Comparison of ENCODE assay signal across 9 cellular contexts in the genomic region with DNA sequence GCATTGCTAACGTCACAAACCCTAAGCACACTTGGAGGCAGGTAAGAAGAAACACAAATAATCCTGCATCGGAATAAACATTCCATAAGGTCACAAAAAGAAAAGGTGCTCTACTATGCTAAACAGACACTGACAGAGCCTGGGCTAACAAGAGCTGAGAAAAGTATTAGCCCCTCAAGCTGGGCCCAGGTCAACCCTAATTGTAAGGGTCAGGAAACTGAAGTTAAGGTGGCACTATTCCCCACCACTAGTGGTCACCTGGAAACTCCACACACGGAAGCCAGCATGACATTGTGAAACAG. TPM values are rescaled to one million over a fixed set of nuclear protein-coding genes. Genes with fewer than 3 reads are reported as not detected.
DNase-seq lines count a peak whose midpoint lies in the region; ATAC-seq, FAIRE-seq and TF ChIP-seq lines count a peak whose summit lies in the region.
"Had no signal": no experiment of that assay in that cellular context is flagged by ENCODE, and none has a peak within 500 bp of the region (broad histone marks: within the 10 kb centered on the region; RNA-seq: fewer than 3 reads in every experiment).

No MANE protein-coding gene starts in this region.

- H3K4me1 Mint-ChIP-seq in activated naive CD8-positive, alpha-beta T cell treated with anti-CD3 and anti-CD28 coated beads for 36 hours, result peaks cover 62% of the 10 kb centered on the region

- H3K27me3 Mint-ChIP-seq in activated naive CD8-positive, alpha-beta T cell treated with anti-CD3 and anti-CD28 coated beads for 36 hours, result no peaks in the 10 kb centered on the region

- CTCF ChIA-PET in SK-N-SH (lab: Yijun Ruan, JAX), result interaction anchor here (0.8 to 3.3 kb wide), 8 partner anchors 14 to 684 kb away, joined by 3 to 18 read pairs (median 3); a partner anchor contains a TSS

- POLR2A ChIA-PET in SK-N-SH (lab: Yijun Ruan, JAX), result interaction anchor here (0.7 kb wide), 1 partner anchor 26 kb away, joined by 3 read pairs; no protein-coding TSS in a partner anchor

- TF ChIP-seq EP300 in SK-N-SH (IDR thresholded peaks at IDR 0.05; ENCODE audit: borderline replicate concordance in 1 of 2, low read depth in 1 of 2, low read length in 1 of 2), result no peak
- no peak for TF ChIP-seq EP300 in suprapubic skin (IDR thresholded peaks at IDR 0.05)

- H3K4me3 ChIP-seq in SK-N-SH (ENCODE audit: low read depth in 2 of 2, low read length in 1 of 2), result peak overlapping the region; percentile 88 to 96
- H3K4me3 ChIP-seq in kidney epithelial cell (ENCODE audit: low read depth, low read length), result peak overlapping the region; percentile 80
- H3K4me3 ChIP-seq in suprapubic skin, result peak overlapping the region; percentile 87

- peak overlapping the region; percentile 98 for H3K4me2 ChIP-seq in SK-N-SH

- DNase-seq in SK-N-SH (no peak), kidney epithelial cell (ENCODE audit: low read depth) (no peak), suprapubic skin (ENCODE audit: low spot score in 2 of 2) (no peak), NCI-H187 (lab: John Stamatoyannopoulos, UW) (no peak), GM12892 (ENCODE audit: insufficient read length) (no peak)
- DNase-seq in activated naive CD8-positive, alpha-beta T cell treated with anti-CD3 and anti-CD28 coated beads for 36 hours, result no peak

- H3K4me1 ChIP-seq in SK-N-SH (ENCODE audit: control insufficient read depth in 1 of 2, insufficient read depth in 2 of 2, low read depth in 1 of 2, low read length in 1 of 2), result peaks cover 38 to 49% of the 10 kb centered on the region in 2 experiments
- peaks cover 77% of the 10 kb centered on the region for H3K4me1 ChIP-seq in suprapubic skin

- peak overlapping the region; percentile 92 for H3K4me3 Mint-ChIP-seq in activated naive CD8-positive, alpha-beta T cell treated with anti-CD3 and anti-CD28 coated beads for 36 hours

- peak overlapping the region; percentile 70 for H3K27ac Mint-ChIP-seq in activated naive CD8-positive, alpha-beta T cell treated with anti-CD3 and anti-CD28 coated beads for 36 hours

- H3K36me3 Mint-ChIP-seq in activated naive CD8-positive, alpha-beta T cell treated with anti-CD3 and anti-CD28 coated beads for 36 hours, result peaks cover 17% of the 10 kb centered on the region

- ATAC-seq in SK-N-SH treated with all-trans-retinoic acid at 6 μM for 48 hours (no peak), GM21737 (IDR thresholded peaks at IDR 0.05; ENCODE audit: unreplicated experiment) (no peak)

- H3F3A ChIP-seq in SK-N-SH (replicated peaks; ENCODE audit: insufficient read depth), result peaks cover 26% of the 10 kb centered on the region

- 22% methylated on average over 3 of the region's 3 CpGs for WGBS in SK-N-SH (ENCODE audit: low lambda C conversion rate)
- WGBS in suprapubic skin, result 14% methylated on average over 3 of the region's 3 CpGs

- TF ChIP-seq CTCF in SK-N-SH (IDR thresholded peaks at IDR 0.05) (no peak), kidney epithelial cell (IDR thresholded peaks at IDR 0.05; ENCODE audit: insufficient read depth, low read length, poor library complexity, severe bottlenecking) (peak; percentile 11), suprapubic skin (IDR thresholded peaks at IDR 0.05) (no peak)

- no peaks in the 10 kb centered on the region for H3K9me2 ChIP-seq in SK-N-SH

- peaks cover 57% of the 10 kb centered on the region for H4K20me1 ChIP-seq in SK-N-SH (ENCODE audit: insufficient read depth)

- H3K36me3 ChIP-seq in SK-N-SH (replicated peaks in 1 of 2; ENCODE audit: control insufficient read depth in 1 of 2, insufficient read depth in 2 of 2, low read length in 1 of 2) (peaks cover 0 to 13% of the 10 kb centered on the region in 2 experiments), kidney epithelial cell (ENCODE audit: control insufficient read depth, insufficient read depth, low read length) (no peaks in the 10 kb centered on the region), suprapubic skin (no peaks in the 10 kb centered on the region)

- no peak for TF ChIP-seq RAD21 in SK-N-SH (IDR thresholded peaks at IDR 0.05; ENCODE audit: low read length)

- peak in 1 of 2 donors; percentile 0 for TF ChIP-seq POLR2A in suprapubic skin (IDR thresholded peaks at IDR 0.05)
- no peak for TF ChIP-seq POLR2A in GM12892 (IDR thresholded peaks at IDR 0.05; ENCODE audit: low read depth, low read length)

- H2AFZ ChIP-seq in SK-N-SH (ENCODE audit: low read depth), result no peak overlapping the region

- H3K9me3 ChIP-seq in SK-N-SH, result no peaks in the 10 kb centered on the region
- H3K9me3 ChIP-seq in suprapubic skin, result no peaks in the 10 kb centered on the region

- H3K27me3 ChIP-seq in SK-N-SH (ENCODE audit: insufficient read depth) (no peaks in the 10 kb centered on the region), kidney epithelial cell (ENCODE audit: control insufficient read depth, insufficient read depth, low read length) (no peaks in the 10 kb centered on the region), suprapubic skin (no peaks in the 10 kb centered on the region)

- H3K9ac ChIP-seq in SK-N-SH, result peak overlapping the region; percentile 82

- H3K27ac ChIP-seq in SK-N-SH (ENCODE audit: low read depth in 2 of 2, low read length in 1 of 2) (peak overlapping the region in 1 of 2 experiments; percentile 90; a peak in 1 of 4 replicates), suprapubic skin (peak overlapping the region; percentile 92)

- no peaks in the 10 kb centered on the region for H3K9me3 Mint-ChIP-seq in activated naive CD8-positive, alpha-beta T cell treated with anti-CD3 and anti-CD28 coated beads for 36 hours

- no peak for FAIRE-seq in GM12892 (lab: Jason Lieb, UNC)
- FAIRE-seq: A204.1 had no signal

- peaks cover 68% of the 10 kb centered on the region for H3K79me2 ChIP-seq in SK-N-SH (ENCODE audit: insufficient read depth)

TF ChIP-seq in SK-N-SH, 30 proteins besides CTCF, POLR2A, EP300 and RAD21 (continues in another document):
- TF ChIP-seq, protein P1, sequence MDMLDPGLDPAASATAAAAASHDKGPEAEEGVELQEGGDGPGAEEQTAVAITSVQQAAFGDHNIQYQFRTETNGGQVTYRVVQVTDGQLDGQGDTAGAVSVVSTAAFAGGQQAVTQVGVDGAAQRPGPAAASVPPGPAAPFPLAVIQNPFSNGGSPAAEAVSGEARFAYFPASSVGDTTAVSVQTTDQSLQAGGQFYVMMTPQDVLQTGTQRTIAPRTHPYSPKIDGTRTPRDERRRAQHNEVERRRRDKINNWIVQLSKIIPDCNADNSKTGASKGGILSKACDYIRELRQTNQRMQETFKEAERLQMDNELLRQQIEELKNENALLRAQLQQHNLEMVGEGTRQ (IDR thresholded peaks at IDR 0.05; ENCODE audit: borderline replicate concordance, low read depth, low read length), result no peak
- no peak for TF ChIP-seq SIN3A (IDR thresholded peaks at IDR 0.05; ENCODE audit: borderline replicate concordance, low read depth, low read length)
- no peak for TF ChIP-seq RXRA (IDR thresholded peaks at IDR 0.05; ENCODE audit: borderline replicate concordance, low read depth)

TF ChIP-seq in SK-N-SH treated with all-trans-retinoic acid at 6 μM for 48 hours, 23 proteins besides CTCF, POLR2A, EP300 and RAD21 (continues in another document):
- TF ChIP-seq, protein P2, sequence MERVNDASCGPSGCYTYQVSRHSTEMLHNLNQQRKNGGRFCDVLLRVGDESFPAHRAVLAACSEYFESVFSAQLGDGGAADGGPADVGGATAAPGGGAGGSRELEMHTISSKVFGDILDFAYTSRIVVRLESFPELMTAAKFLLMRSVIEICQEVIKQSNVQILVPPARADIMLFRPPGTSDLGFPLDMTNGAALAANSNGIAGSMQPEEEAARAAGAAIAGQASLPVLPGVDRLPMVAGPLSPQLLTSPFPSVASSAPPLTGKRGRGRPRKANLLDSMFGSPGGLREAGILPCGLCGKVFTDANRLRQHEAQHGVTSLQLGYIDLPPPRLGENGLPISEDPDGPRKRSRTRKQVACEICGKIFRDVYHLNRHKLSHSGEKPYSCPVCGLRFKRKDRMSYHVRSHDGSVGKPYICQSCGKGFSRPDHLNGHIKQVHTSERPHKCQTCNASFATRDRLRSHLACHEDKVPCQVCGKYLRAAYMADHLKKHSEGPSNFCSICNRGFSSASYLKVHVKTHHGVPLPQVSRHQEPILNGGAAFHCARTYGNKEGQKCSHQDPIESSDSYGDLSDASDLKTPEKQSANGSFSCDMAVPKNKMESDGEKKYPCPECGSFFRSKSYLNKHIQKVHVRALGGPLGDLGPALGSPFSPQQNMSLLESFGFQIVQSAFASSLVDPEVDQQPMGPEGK (CRISPR knock-in tag; IDR thresholded peaks at IDR 0.05; ENCODE audit: borderline replicate concordance), result no peak
- no peak for TF ChIP-seq PPARA (CRISPR knock-in tag; IDR thresholded peaks at IDR 0.05; ENCODE audit: borderline replicate concordance)

RNA-seq across cellular contexts. Expression of a gene that starts 1.3 kb away (rescaled TPM):
- 171 and 196 TPM in 2 replicates for polyA plus RNA-seq in SK-N-SH (2012; rRNA removed)
- 173 and 196 TPM in 2 replicates for polyA plus RNA-seq in SK-N-SH (2012; cell fraction: cytosol; rRNA removed)
- 113 and 135 TPM in 2 replicates for polyA plus RNA-seq in SK-N-SH (2012; cell fraction: nucleus; rRNA removed)
- total RNA-seq in activated naive CD8-positive, alpha-beta T cell treated with anti-CD3 and anti-CD28 coated beads for 36 hours, result 10 to 100 TPM; 40.3 to 44.7 TPM
- total RNA-seq in kidney epithelial cell, result 538 and 561 TPM in 2 replicates
- total RNA-seq in suprapubic skin, result 100 to 1,000 TPM; 114 to 172 (median 143) TPM
- polyA plus RNA-seq in GM12892 (2012; ENCODE audit: missing spikeins), result 28.2 TPM

RNA-seq across cellular contexts. Expression of a gene that starts 48.5 kb away (rescaled TPM):
- polyA plus RNA-seq in SK-N-SH (2012; rRNA removed), result 0.67 and 0.77 TPM in 2 replicates
- 0.32 and 0.75 TPM in 2 replicates for polyA plus RNA-seq in SK-N-SH (2012; cell fraction: cytosol; rRNA removed)
- 2.0 TPM in 2 replicates for polyA plus RNA-seq in SK-N-SH (2012; cell fraction: nucleus; rRNA removed)
- 100 to 1,000 TPM; 223 to 234 TPM for total RNA-seq in activated naive CD8-positive, alpha-beta T cell treated with anti-CD3 and anti-CD28 coated beads for 36 hours
- 6.9 and 9.1 TPM in 2 replicates for total RNA-seq in kidney epithelial cell
- 10 to 100 TPM; 11.2 to 18.8 (median 15.3) TPM for total RNA-seq in suprapubic skin
- 41.8 TPM for polyA plus RNA-seq in GM12892 (2012; ENCODE audit: missing spikeins)

RNA-seq across cellular contexts. Expression of a gene that starts 54.4 kb away (rescaled TPM):
- 89.0 and 125 TPM in 2 replicates for polyA plus RNA-seq in SK-N-SH (2012; rRNA removed)
- polyA plus RNA-seq in SK-N-SH (2012; cell fraction: cytosol; rRNA removed), result 116 and 122 TPM in 2 replicates
- 31.5 and 38.2 TPM in 2 replicates for polyA plus RNA-seq in SK-N-SH (2012; cell fraction: nucleus; rRNA removed)
- 10 to 100 TPM; 90.5 to 92.5 TPM for total RNA-seq in activated naive CD8-positive, alpha-beta T cell treated with anti-CD3 and anti-CD28 coated beads for 36 hours
- total RNA-seq in kidney epithelial cell, result 60.9 and 61.7 TPM in 2 replicates
- total RNA-seq in suprapubic skin, result 10 to 100 TPM; 30.5 to 38.3 (median 35.9) TPM
- polyA plus RNA-seq in GM12892 (2012; ENCODE audit: missing spikeins), result 84.0 TPM

Comparison
In these comparisons a context has a peak if more than half of its experiments do, and no peak if none do; other contexts are left out.
1. RNA of a gene that starts 48.5 kb away (total RNA-seq): 223 to 234 TPM in activated naive CD8-positive, alpha-beta T cell treated with anti-CD3 and anti-CD28 coated beads for 36 hours; 11.2 to 18.8 TPM in suprapubic skin and 6.9 to 9.1 TPM in kidney epithelial cell; every median in the first group is over 10 times any median in the second.
2. Peak in every context shown above with its lines, with median percentiles within 50 percentile points of each other: H3K4me3 ChIP-seq.